8 cellular contexts compared by ENCODE assay signal in genomic region chr15:89999676-90000174, GRCh38. TPM values are rescaled to one million over a fixed set of nuclear protein-coding genes. Genes with fewer than 3 reads are reported as not detected.
DNase-seq lines count a peak whose midpoint lies in the region; ATAC-seq and TF ChIP-seq lines count a peak whose summit lies in the region.

No MANE protein-coding gene starts in this region.

- H3K27me3 ChIP-seq in iPS-20b (ENCODE audit: insufficient read depth, low read length) = peaks cover 12% of the 10 kb centered on the region
- H3K27me3 ChIP-seq in stomach = no peaks in the 10 kb centered on the region

- no peak for TF ChIP-seq CTCF in brain (conservative IDR thresholded peaks at IDR 0.05)
- TF ChIP-seq CTCF in stomach (IDR thresholded peaks at IDR 0.05) = no peak

- TF ChIP-seq EP300 in stomach (IDR thresholded peaks at IDR 0.05) = no peak

- H3K4me3 ChIP-seq in iPS-20b (ENCODE audit: low read length) = peak overlapping the region; percentile 82
- peak overlapping the region; percentile 53 to 94 (median 86) for H3K4me3 ChIP-seq in stomach

- peak overlapping the region; percentile 54 to 79 (median 78) for H3K4me3 Mint-ChIP-seq in brain

- H3K9me3 Mint-ChIP-seq in brain = no peaks in the 10 kb centered on the region

- peak overlapping the region; percentile 82 for H3K9ac ChIP-seq in iPS-20b (ENCODE audit: low read depth, low read length)

- H3K4me1 Mint-ChIP-seq in brain = peaks cover 37% of the 10 kb centered on the region

- H3K36me3 ChIP-seq in iPS-20b (ENCODE audit: insufficient read depth, low read depth, low read length) (no peaks in the 10 kb centered on the region), stomach (no peaks in the 10 kb centered on the region)

- WGBS in stomach, 5 donors = 18 to 29% (median 21%) methylated on average over 12 to 13 of the region's 13 CpGs

- H3K27ac ChIP-seq in iPS-20b (ENCODE audit: low read length) (peak overlapping the region; percentile 72), stomach (peak overlapping the region; percentile 87 to 96 (median 92))

- H3K36me3 Mint-ChIP-seq in brain = no peaks in the 10 kb centered on the region

- no peaks in the 10 kb centered on the region for H3K9me3 ChIP-seq in iPS-20b (ENCODE audit: insufficient read depth, low read depth, low read length)
- no peaks in the 10 kb centered on the region for H3K9me3 ChIP-seq in stomach

- ATAC-seq in HG02798 (IDR thresholded peaks at IDR 0.05; ENCODE audit: poor library complexity, unreplicated experiment) = no peak
- no peak for ATAC-seq in GM21390 (IDR thresholded peaks at IDR 0.05; ENCODE audit: unreplicated experiment)

- DNase-seq in HT-29 (ENCODE audit: low spot score) (peak; percentile 67), stomach (no peak), NCI-H2081 (lab: John Stamatoyannopoulos, UW) (no peak), occipital lobe (lab: John Stamatoyannopoulos, UW) (no peak)

- peak overlapping the region in 3 of 5 experiments; percentile 78 to 92 (median 89) for H3K27ac Mint-ChIP-seq in brain

- intact Hi-C loops in stomach (cut with DNase I; ENCODE audit: low total_unique reads) = loop anchor here (10.0 kb wide), 1 partner anchor 65 kb away; no protein-coding TSS in a partner anchor

- TF ChIP-seq POLR2A in stomach (IDR thresholded peaks at IDR 0.05) = peak in 1 of 4 donors; percentile 13

- peaks cover 16% of the 10 kb centered on the region for H3K4me1 ChIP-seq in iPS-20b (ENCODE audit: insufficient read depth, low read length)
- peaks cover 32 to 57% (median 47%) of the 10 kb centered on the region in 4 donors for H3K4me1 ChIP-seq in stomach

- peaks cover 8% of the 10 kb centered on the region for H3K27me3 Mint-ChIP-seq in brain

RNA-seq across cellular contexts. Expression of gene ZNF710, which starts 1.4 kb away (rescaled TPM):
- total RNA-seq in HT-29 (2014; rRNA removed; shearing (Covaris generic)) = 47.3 and 66.9 TPM in 2 replicates
- polyA plus RNA-seq in brain (ENCODE audit: insufficient read depth, low read depth, low replicate concordance) (8.6 TPM), stomach (10 to 100 TPM; 15.6 to 21.1 (median 16.6) TPM)
- total RNA-seq in stomach (10 to 100 TPM in 4 of 5 donors, 1 to 10 TPM in 1; 7.9 to 35.3 (median 15.2) TPM), occipital lobe (14.3 TPM)
